In genomic region chr11:108664730-108665525, GRCh38 we compare ENCODE assay signal across 1 cellular context.
TF ChIP-seq lines count a peak whose summit lies in the region.

TSS of gene DDX10 (plus strand) at chr11:108665069. CDS start at chr11:108665154, 85 bp downstream.

TF ChIP-seq in K562, 482 proteins besides CTCF, POLR2A, EP300 and RAD21 (continued from another document and continues in another):
- TF ChIP-seq HNRNPLL (IDR thresholded peaks at IDR 0.05; ENCODE audit: low read depth, low read length, poor library complexity, severe bottlenecking) (no peak), GATAD2A (IDR thresholded peaks at IDR 0.05) (no peak), FOS (IDR thresholded peaks at IDR 0.05; ENCODE audit: extremely low read depth, insufficient read length) (peak; percentile 24), HCFC1 (IDR thresholded peaks at IDR 0.05; ENCODE audit: low read depth, low read length) (peak; percentile 52; the same call in 1 of the 2 replicates), TEAD4 (IDR thresholded peaks at IDR 0.05; ENCODE audit: low read length) (no peak), TEAD4 (CRISPR knock-in tag; IDR thresholded peaks at IDR 0.05; ENCODE audit: borderline replicate concordance) (no peak), ZNF766 (CRISPR knock-in tag; conservative IDR thresholded peaks at IDR 0.05) (0 out of 2 replicates have a peak, but pooled peaks have one; percentile 37), CREB5 (CRISPR knock-in tag; IDR thresholded peaks at IDR 0.05) (peak; percentile 25; the same call in 1 of the 2 replicates), ZNF124 (CRISPR knock-in tag; IDR thresholded peaks at IDR 0.05) (no peak), TOE1 (IDR thresholded peaks at IDR 0.05; ENCODE audit: borderline replicate concordance) (0 out of 2 replicates have a peak, but pooled peaks have one; percentile 20), TOE1 (CRISPR knock-in tag; IDR thresholded peaks at IDR 0.05; ENCODE audit: borderline replicate concordance, low read depth) (no peak), ZNF449 (CRISPR knock-in tag; IDR thresholded peaks at IDR 0.05) (peak; percentile 84; the same call in 1 of the 2 replicates), ELF1 (tag; IDR thresholded peaks at IDR 0.05) (peak; percentile 58; the same call in 1 of the 2 replicates), MYBL2 (IDR thresholded peaks at IDR 0.05; ENCODE audit: low read depth) (peak; percentile 89), MYBL2 (CRISPR knock-in tag; IDR thresholded peaks at IDR 0.05; ENCODE audit: borderline replicate concordance) (no peak), FOXK2 (conservative IDR thresholded peaks at IDR 0.05 in 1 of 2, IDR thresholded peaks at IDR 0.05 in 1 of 2; ENCODE audit: low read depth in 2 of 2) (peak; percentile 87 to 93), CHAMP1 (IDR thresholded peaks at IDR 0.05) (no peak), IRF9 (tag; IDR thresholded peaks at IDR 0.05) (no peak), ATF4 (CRISPR knock-in tag; IDR thresholded peaks at IDR 0.05) (0 out of 2 replicates have a peak, but pooled peaks have one; percentile 28), MNT (conservative IDR thresholded peaks at IDR 0.05) (peak; percentile 95 to 98), MXI1 (IDR thresholded peaks at IDR 0.05; ENCODE audit: low read depth, low read length) (peak; percentile 58), GMEB1 (CRISPR knock-in tag; IDR thresholded peaks at IDR 0.05) (peak; percentile 59; the same call in 1 of the 2 replicates), RBFOX2 (IDR thresholded peaks at IDR 0.05; ENCODE audit: low read depth, low read length) (peak; percentile 85), AFF1 (IDR thresholded peaks at IDR 0.05; ENCODE audit: low read depth in 1 of 2, partially characterized antibody in 2 of 2) (no peak), HDAC1 (IDR thresholded peaks at IDR 0.05) (peak in 1 of 2 experiments; percentile 96; a peak in 3 of 4 replicates), TBL1XR1 (IDR thresholded peaks at IDR 0.05; ENCODE audit: low read length in 2 of 2) (peak in 1 of 2 experiments; percentile 61; a peak in 1 of 4 replicates), ZEB2 (IDR thresholded peaks at IDR 0.05) (no peak), REST (CRISPR knock-in tag; IDR thresholded peaks at IDR 0.05; ENCODE audit: low read depth) (0 out of 2 replicates have a peak, but pooled peaks have one; percentile 34), DIDO1 (tag; IDR thresholded peaks at IDR 0.05; ENCODE audit: low read depth) (no peak), SRF (CRISPR knock-in tag; IDR thresholded peaks at IDR 0.05) (peak in 1 of 2 experiments; percentile 21; a peak in 1 of 4 replicates), CHD1 (IDR thresholded peaks at IDR 0.05; ENCODE audit: low read length) (peak; percentile 47), GABPA (tag; conservative IDR thresholded peaks at IDR 0.05; ENCODE audit: low read depth) (peak; percentile 87), ZBTB2 (IDR thresholded peaks at IDR 0.05) (peak; percentile 95)
